In the genomic region with DNA sequence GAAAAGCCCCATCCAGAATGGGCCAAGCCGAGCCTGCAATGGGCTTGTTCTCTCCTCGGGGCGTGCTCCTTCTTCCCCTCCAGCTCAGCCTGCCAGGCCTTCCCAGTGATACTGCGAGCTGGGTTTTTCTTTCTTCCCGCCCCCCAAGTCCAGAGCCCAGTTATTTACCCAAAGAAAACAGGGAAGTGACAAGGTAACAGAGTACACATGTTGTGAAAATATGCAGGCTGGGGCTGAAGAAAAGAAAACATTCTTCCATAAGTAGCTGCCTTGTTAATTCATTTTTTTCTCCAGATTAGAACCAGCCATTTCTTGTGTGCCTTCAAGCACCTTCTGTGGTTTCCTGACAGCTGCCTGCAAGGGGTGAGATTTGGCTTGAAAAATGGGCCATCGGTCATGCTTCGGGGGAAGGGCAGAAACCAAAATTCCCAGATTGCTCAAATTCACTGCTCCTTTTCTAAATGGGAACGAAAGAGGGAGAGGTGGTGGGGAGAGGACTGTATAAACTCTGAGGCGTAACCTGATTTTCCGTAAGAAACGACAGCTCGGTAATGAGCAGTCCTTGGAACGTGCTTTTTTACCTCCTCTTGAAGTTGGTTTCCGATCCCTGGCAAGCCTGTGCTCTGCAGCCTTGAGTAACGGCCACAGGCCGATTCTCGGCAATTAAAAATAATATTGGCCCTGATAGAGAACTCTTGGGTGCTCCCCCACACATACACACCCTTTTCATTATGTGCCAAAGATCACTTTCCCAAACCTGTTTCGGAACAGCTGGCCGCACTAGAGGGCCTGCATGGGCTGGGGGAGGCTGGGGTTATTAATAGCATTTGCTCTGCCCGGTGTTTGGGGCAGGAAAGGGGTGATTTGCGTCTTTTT, we compare ENCODE assay signal across 9 cellular contexts.
DNase-seq lines count a peak whose midpoint lies in the region; ATAC-seq, FAIRE-seq and TF ChIP-seq lines count a peak whose summit lies in the region.
"Had no signal": no experiment of that assay in that cellular context is flagged by ENCODE, and none has a peak within 500 bp of the region (broad histone marks: within the 10 kb centered on the region; RNA-seq: fewer than 3 reads in every experiment).

No MANE protein-coding gene starts in this region.

- H3K27ac Mint-ChIP-seq in nephron: peak overlapping the region; percentile 99 to 100 (median 99)
- no peak overlapping the region for H3K27ac Mint-ChIP-seq in activated CD4-positive, alpha-beta T cell treated with anti-CD3 and anti-CD28 coated beads, Interleukin-2, amount 10 ng/mL, durations not matched to agents 24 days and 14 days

- H3K9me3 Mint-ChIP-seq in nephron: peaks cover 3% of the 10 kb centered on the region
- no peaks in the 10 kb centered on the region for H3K9me3 Mint-ChIP-seq in activated CD4-positive, alpha-beta T cell treated with anti-CD3 and anti-CD28 coated beads, Interleukin-2, amount 10 ng/mL, durations not matched to agents 24 days and 14 days

- no peak for FAIRE-seq in D721Med (lab: Jason Lieb, UNC)

- no peak for ATAC-seq in HG03439 (IDR thresholded peaks at IDR 0.05; ENCODE audit: unreplicated experiment)

- H3K4me1 Mint-ChIP-seq in nephron: peaks cover 73% of the 10 kb centered on the region
- peaks cover 17% of the 10 kb centered on the region for H3K4me1 Mint-ChIP-seq in activated CD4-positive, alpha-beta T cell treated with anti-CD3 and anti-CD28 coated beads, Interleukin-2, amount 10 ng/mL, durations not matched to agents 24 days and 14 days

- peaks cover 54% of the 10 kb centered on the region for H3K4me1 ChIP-seq in SJCRH30
- peaks cover 14 to 29% of the 10 kb centered on the region in 2 donors for H3K4me1 ChIP-seq in uterus

- peak overlapping the region; percentile 99 for H3K27ac ChIP-seq in SJCRH30
- H3K27ac ChIP-seq in uterus: peak overlapping the region; percentile 88 to 95

- peak overlapping the region in 2 of 3 experiments; percentile 49 to 59 for H3K4me3 Mint-ChIP-seq in nephron
- no peak overlapping the region for H3K4me3 Mint-ChIP-seq in activated CD4-positive, alpha-beta T cell treated with anti-CD3 and anti-CD28 coated beads, Interleukin-2, amount 10 ng/mL, durations not matched to agents 24 days and 14 days

- H3K9me3 ChIP-seq in SJCRH30 (replicated peaks): no peaks in the 10 kb centered on the region
- H3K9me3 ChIP-seq in uterus: no peaks in the 10 kb centered on the region
- H3K9me3 ChIP-seq: MG63 had no signal

- DNase-seq in SJCRH30 (peak; percentile 90 to 95), fibroblast of pulmonary artery (ENCODE audit: low read depth) (peak; percentile 83), uterus (peak; percentile 74 to 76), D721Med (ENCODE audit: insufficient read length, low spot score) (no peak)
- no peak for DNase-seq in activated CD4-positive, alpha-beta T cell treated with anti-CD3 and anti-CD28 coated beads, Interleukin-2, amount 10 ng/mL, durations not matched to agents 24 days and 14 days
- DNase-seq: MG63, RPMI8226 had no signal

- TF ChIP-seq POLR2A in uterus (IDR thresholded peaks at IDR 0.05): no peak

- H3K27me3 Mint-ChIP-seq in nephron (ENCODE audit: low read depth): no peaks in the 10 kb centered on the region
- no peaks in the 10 kb centered on the region for H3K27me3 Mint-ChIP-seq in activated CD4-positive, alpha-beta T cell treated with anti-CD3 and anti-CD28 coated beads, Interleukin-2, amount 10 ng/mL, durations not matched to agents 24 days and 14 days

- H3K36me3 ChIP-seq in SJCRH30 (no peaks in the 10 kb centered on the region), uterus (no peaks in the 10 kb centered on the region)
- H3K36me3 ChIP-seq: MG63 had no signal

- H3K27me3 ChIP-seq in SJCRH30 (no peaks in the 10 kb centered on the region), uterus (no peaks in the 10 kb centered on the region)
- H3K27me3 ChIP-seq: MG63 had no signal

- intact Hi-C loops in uterus (cut with DNase I; ENCODE audit: low total_unique reads): no loop called here
- intact Hi-C loops in activated CD4-positive, alpha-beta T cell treated with anti-CD3 and anti-CD28 coated beads, Interleukin-2, amount 10 ng/mL, durations not matched to agents 24 days and 14 days (cut with micrococcal nuclease): no loop called here

- TF ChIP-seq CTCF in fibroblast of pulmonary artery (IDR thresholded peaks at IDR 0.05; ENCODE audit: low read length, missing control alignments) (no peak), nephron (IDR thresholded peaks at IDR 0.05; ENCODE audit: unreplicated experiment in 3 of 3) (no peak), uterus (IDR thresholded peaks at IDR 0.05) (no peak), D721Med (IDR thresholded peaks at IDR 0.05; ENCODE audit: insufficient read depth, missing control alignments) (no peak)

- H3K4me3 ChIP-seq in SJCRH30 (peak overlapping the region; percentile 45), fibroblast of pulmonary artery (replicated peaks; ENCODE audit: low read depth, low read length) (no peak overlapping the region), uterus (no peak overlapping the region)
- H3K4me3 ChIP-seq: MG63 had no signal

- no peaks in the 10 kb centered on the region for H3K36me3 Mint-ChIP-seq in nephron (ENCODE audit: low read depth)
- no peaks in the 10 kb centered on the region for H3K36me3 Mint-ChIP-seq in activated CD4-positive, alpha-beta T cell treated with anti-CD3 and anti-CD28 coated beads, Interleukin-2, amount 10 ng/mL, durations not matched to agents 24 days and 14 days (ENCODE audit: low read depth)

Comparison
In these comparisons a context has a peak if more than half of its experiments do, and no peak if none do; other contexts are left out.
1. DNase-seq: peak in SJCRH30 (2 of 2), fibroblast of pulmonary artery (single experiment) and uterus (2 of 2); none in activated CD4-positive, alpha-beta T cell treated with anti-CD3 and anti-CD28 coated beads, Interleukin-2, amount 10 ng/mL, durations not matched to agents 24 days and 14 days (single experiment) and D721Med (single experiment).